25 cellular contexts compared by ENCODE assay signal in genomic region chr11:69423611-69424385, GRCh38. TPM values are rescaled to one million over a fixed set of nuclear protein-coding genes. Genes with fewer than 3 reads are reported as not detected.
"Had no signal": no experiment of that assay in that cellular context is flagged by ENCODE, and none has a peak within 500 bp of the region (broad histone marks: within the 10 kb centered on the region; RNA-seq: fewer than 3 reads in every experiment).

No MANE protein-coding gene starts in this region.

- H3K27me3 ChIP-seq: foreskin keratinocyte, upper lobe of left lung had no signal

- H3K4me1 Mint-ChIP-seq: activated B cell treated with CpG ODN at 0.5 μM for 24 hours had no signal

- H3K4me3 Mint-ChIP-seq: activated B cell treated with CpG ODN at 0.5 μM for 24 hours; activated CD4-positive, alpha-beta T cell treated with anti-CD3 and anti-CD28 coated beads for 36 hours; activated naive CD4-positive, alpha-beta T cell treated with anti-CD3 and anti-CD28 coated beads for 36 hours; activated naive CD8-positive, alpha-beta T cell treated with anti-CD3 and anti-CD28 coated beads, Interleukin-2, amount 10 ng/mL, durations not matched to agents 7 days and 5 days; activated T-cell treated with anti-CD3 and anti-CD28 coated beads, Interleukin-2, amount 50 U/mL, for 72 hours; dendritic cell treated with granulocyte-macrophage colony-stimulating factor and Interleukin-4, amounts not matched to agents 40 ng/mL and 50 ng/mL, for 4 days; naive thymus-derived CD4-positive, alpha-beta T cell; neural crest cell had no signal

- H3K36me3 ChIP-seq: thoracic aorta, upper lobe of left lung had no signal

- H3K27ac ChIP-seq: foreskin keratinocyte, thoracic aorta, upper lobe of left lung had no signal

- FAIRE-seq: bronchial epithelial cell had no signal

- H3K36me3 Mint-ChIP-seq: activated naive CD8-positive, alpha-beta T cell treated with anti-CD3 and anti-CD28 coated beads, Interleukin-2, amount 10 ng/mL, durations not matched to agents 7 days and 5 days had no signal

- DNase-seq: activated B cell treated with CpG ODN at 0.5 μM for 24 hours; activated CD4-positive, alpha-beta T cell treated with anti-CD3 and anti-CD28 coated beads for 36 hours; activated CD4-positive, alpha-beta T cell treated with anti-CD3 and anti-CD28 coated beads, Interleukin-2, amount 50 U/mL, for 4 hours; activated effector memory CD4-positive, alpha-beta T cell treated with Interleukin-2 at 50 U/mL for 16 hours; activated naive CD4-positive, alpha-beta T cell treated with anti-CD3 and anti-CD28 coated beads for 36 hours; activated naive CD8-positive, alpha-beta T cell treated with anti-CD3 and anti-CD28 coated beads, Interleukin-2, amount 10 ng/mL, durations not matched to agents 7 days and 5 days; activated T-cell treated with anti-CD3 and anti-CD28 coated beads, Interleukin-2, amount 50 U/mL, for 72 hours; amniotic stem cell; effector CD4-positive, alpha-beta T cell; foreskin keratinocyte; naive thymus-derived CD4-positive, alpha-beta T cell; occipital lobe; retina; stimulated activated CD4-positive, alpha-beta T cell treated with anti-CD3 and anti-CD28 coated beads, Interleukin-4, amount 100 ng/mL, for 24 hours; stimulated activated naive CD4-positive, alpha-beta T cell treated with Interleukin-2 at 50 U/mL for 16 hours; T-helper 1 cell; upper lobe of left lung had no signal

- ATAC-seq: activated CD4-positive, alpha-beta T cell treated with anti-CD3 and anti-CD28 coated beads for 36 hours; activated T-cell treated with anti-CD3 and anti-CD28 coated beads, Interleukin-2, amount 50 U/mL, for 72 hours; foreskin keratinocyte; left lobe of liver; naive thymus-derived CD4-positive, alpha-beta T cell had no signal

- H3K4me3 ChIP-seq: lung, thoracic aorta, upper lobe of left lung had no signal

- H3K27ac Mint-ChIP-seq: activated B cell treated with CpG ODN at 0.5 μM for 24 hours; activated CD4-positive, alpha-beta T cell treated with anti-CD3 and anti-CD28 coated beads for 36 hours; activated naive CD4-positive, alpha-beta T cell treated with anti-CD3 and anti-CD28 coated beads for 36 hours; activated naive CD8-positive, alpha-beta T cell treated with anti-CD3 and anti-CD28 coated beads, Interleukin-2, amount 10 ng/mL, durations not matched to agents 7 days and 5 days; activated T-cell treated with anti-CD3 and anti-CD28 coated beads, Interleukin-2, amount 50 U/mL, for 72 hours; dendritic cell treated with granulocyte-macrophage colony-stimulating factor and Interleukin-4, amounts not matched to agents 40 ng/mL and 50 ng/mL, for 4 days had no signal

RNA-seq across cellular contexts. Expression of gene LINC01488, which starts 57.7 kb away (rescaled TPM):
- total RNA-seq: activated B cell treated with CpG ODN at 0.5 μM for 24 hours; activated CD4-positive, alpha-beta T cell treated with anti-CD3 and anti-CD28 coated beads for 36 hours; activated CD8-positive, alpha-beta memory T cell treated with anti-CD3 and anti-CD28 coated beads for 36 hours; activated naive CD4-positive, alpha-beta T cell treated with anti-CD3 and anti-CD28 coated beads for 36 hours; activated naive CD8-positive, alpha-beta T cell treated with anti-CD3 and anti-CD28 coated beads, Interleukin-2, amount 10 ng/mL, durations not matched to agents 7 days and 5 days; activated T-cell treated with anti-CD3 and anti-CD28 coated beads, Interleukin-2, amount 50 U/mL, for 72 hours; bronchial epithelial cell; foreskin keratinocyte; kidney epithelial cell; lung; naive thymus-derived CD4-positive, alpha-beta T cell; neural crest cell; occipital lobe; thoracic aorta; upper lobe of left lung had no signal
- polyA plus RNA-seq: foreskin keratinocyte; lung; naive thymus-derived CD4-positive, alpha-beta T cell had no signal
